Comparison of ENCODE assay signal across 10 cellular contexts in genomic region chr10:119466655-119467054, GRCh38.
DNase-seq lines count a peak whose midpoint lies in the region; ATAC-seq, FAIRE-seq and TF ChIP-seq lines count a peak whose summit lies in the region.
"Had no signal": no experiment of that assay in that cellular context is flagged by ENCODE, and none has a peak within 500 bp of the region (broad histone marks: within the 10 kb centered on the region; RNA-seq: fewer than 3 reads in every experiment).

No MANE protein-coding gene starts in this region.

- ATAC-seq in HG02588 (IDR thresholded peaks at IDR 0.05; ENCODE audit: unreplicated experiment) (peak; percentile 64), GM21737 (IDR thresholded peaks at IDR 0.05; ENCODE audit: unreplicated experiment) (no peak), HG02885 (IDR thresholded peaks at IDR 0.05; ENCODE audit: poor library complexity, unreplicated experiment) (no peak)

- no peak for FAIRE-seq in kidney (lab: Jason Lieb, UNC)

- H3K27ac ChIP-seq in CD4-positive, alpha-beta memory T cell (ENCODE audit: low read depth, low read length): no peak overlapping the region
- no peak overlapping the region for H3K27ac ChIP-seq in kidney (ENCODE audit: low read depth in 2 of 2, low read length in 2 of 2)
- H3K27ac ChIP-seq: parathyroid adenoma had no signal

- H3K4me3 Mint-ChIP-seq in CD4-positive, alpha-beta memory T cell: peak overlapping the region in 3 of 8 donors; percentile 22 to 53 (median 30)
- no peak overlapping the region for H3K4me3 Mint-ChIP-seq in activated CD4-positive, alpha-beta memory T cell treated with anti-CD3 and anti-CD28 coated beads, Interleukin-2, amount 10 ng/mL, durations not matched to agents 7 days and 5 days

- peaks cover 13% of the 10 kb centered on the region for H3K4me1 ChIP-seq in CD4-positive, alpha-beta memory T cell (ENCODE audit: insufficient read depth, low read length)
- H3K4me1 ChIP-seq in kidney (ENCODE audit: control insufficient read depth in 1 of 2, insufficient read depth in 1 of 2, low read depth in 1 of 2, low read length in 2 of 2): peaks cover 7 to 10% of the 10 kb centered on the region in 2 donors
- H3K4me1 ChIP-seq: parathyroid adenoma had no signal

- peak; percentile 24 to 61 (median 29) for DNase-seq in CD4-positive, alpha-beta memory T cell
- DNase-seq in activated CD4-positive, alpha-beta memory T cell treated with anti-CD3 and anti-CD28 coated beads, Interleukin-2, amount 10 ng/mL, durations not matched to agents 7 days and 5 days: peak; percentile 72
- DNase-seq in kidney (peak; percentile 76), NCI-H2081 treated with DMSO at 0.1 percent for 48 hours (lab: John Stamatoyannopoulos, UW) (no peak), NCI-H345 treated with DMSO at 0.1 percent for 48 hours (lab: John Stamatoyannopoulos, UW; ENCODE audit: unreplicated experiment) (no peak)
- DNase-seq: DMS 273 treated with DMSO at 0.1 percent for 48 hours had no signal

- CTCF ChIA-PET in CD4-positive, alpha-beta memory T cell (lab: Charles Lee; ENCODE audit: partially characterized antibody): interaction anchor here (0.6 to 1.6 kb wide), 5 partner anchors 21 to 180 kb away, joined by 3 to 5 read pairs (median 4); no protein-coding TSS in a partner anchor
- CTCF ChIA-PET in activated CD4-positive, alpha-beta memory T cell treated with anti-CD3 and anti-CD28 coated beads, Interleukin-2, amount 10 ng/mL, durations not matched to agents 7 days and 5 days (lab: Charles Lee): interaction anchor here (1.1 to 1.3 kb wide), 3 partner anchors 22 to 260 kb away, joined by 3 to 4 read pairs (median 3); partner anchors contain the start of gene RGS10

- no peak for TF ChIP-seq CTCF in kidney (IDR thresholded peaks at IDR 0.05; ENCODE audit: borderline replicate concordance, extremely low read depth, insufficient read depth)

- no peaks in the 10 kb centered on the region for H3K36me3 ChIP-seq in CD4-positive, alpha-beta memory T cell (ENCODE audit: insufficient read depth, low read length)
- no peaks in the 10 kb centered on the region for H3K36me3 ChIP-seq in kidney (ENCODE audit: control insufficient read depth in 1 of 2, insufficient read depth in 2 of 2, low read length in 2 of 2)

- H3K27me3 ChIP-seq in CD4-positive, alpha-beta memory T cell (ENCODE audit: insufficient read depth, low read length): no peaks in the 10 kb centered on the region

- intact Hi-C loops in CD4-positive, alpha-beta memory T cell (cut with micrococcal nuclease): no loop called here
- intact Hi-C loops in kidney (cut with DNase I): no loop called here

- peak overlapping the region in 3 of 7 donors; percentile 51 to 62 (median 52) for H3K27ac Mint-ChIP-seq in CD4-positive, alpha-beta memory T cell
- H3K27ac Mint-ChIP-seq in activated CD4-positive, alpha-beta memory T cell treated with anti-CD3 and anti-CD28 coated beads, Interleukin-2, amount 10 ng/mL, durations not matched to agents 7 days and 5 days: peak overlapping the region; percentile 58

- H3K9ac ChIP-seq in kidney (ENCODE audit: low read length in 2 of 2): no peak overlapping the region
- H3K9ac ChIP-seq: parathyroid adenoma had no signal

- H3K9me3 Mint-ChIP-seq in CD4-positive, alpha-beta memory T cell: peaks cover 0 to 12% (median 5%) of the 10 kb centered on the region in 8 donors
- H3K9me3 Mint-ChIP-seq in activated CD4-positive, alpha-beta memory T cell treated with anti-CD3 and anti-CD28 coated beads, Interleukin-2, amount 10 ng/mL, durations not matched to agents 7 days and 5 days: peaks cover 6% of the 10 kb centered on the region

- H3K9me3 ChIP-seq in CD4-positive, alpha-beta memory T cell (ENCODE audit: control insufficient read depth in 1 of 2, low read length in 2 of 2): no peaks in the 10 kb centered on the region
- H3K9me3 ChIP-seq in kidney (ENCODE audit: control insufficient read depth in 1 of 2, low read length in 2 of 2): no peaks in the 10 kb centered on the region

- no peaks in the 10 kb centered on the region for H3K27me3 Mint-ChIP-seq in CD4-positive, alpha-beta memory T cell
- peaks cover 15% of the 10 kb centered on the region for H3K27me3 Mint-ChIP-seq in activated CD4-positive, alpha-beta memory T cell treated with anti-CD3 and anti-CD28 coated beads, Interleukin-2, amount 10 ng/mL, durations not matched to agents 7 days and 5 days

- peaks cover 8 to 29% (median 17%) of the 10 kb centered on the region in 4 donors for H3K4me1 Mint-ChIP-seq in CD4-positive, alpha-beta memory T cell
- peaks cover 35% of the 10 kb centered on the region for H3K4me1 Mint-ChIP-seq in activated CD4-positive, alpha-beta memory T cell treated with anti-CD3 and anti-CD28 coated beads, Interleukin-2, amount 10 ng/mL, durations not matched to agents 7 days and 5 days

- peaks cover 0 to 4% of the 10 kb centered on the region in 2 donors for H3K36me3 Mint-ChIP-seq in CD4-positive, alpha-beta memory T cell
- H3K36me3 Mint-ChIP-seq in activated CD4-positive, alpha-beta memory T cell treated with anti-CD3 and anti-CD28 coated beads, Interleukin-2, amount 10 ng/mL, durations not matched to agents 7 days and 5 days (ENCODE audit: low read depth): peaks cover 12% of the 10 kb centered on the region

- POLR2A ChIA-PET in CD4-positive, alpha-beta memory T cell (lab: Charles Lee; ENCODE audit: partially characterized antibody): interaction anchor here (1.1 kb wide), 1 partner anchor 36 kb away, joined by 3 read pairs; no protein-coding TSS in a partner anchor
- POLR2A ChIA-PET in activated CD4-positive, alpha-beta memory T cell treated with anti-CD3 and anti-CD28 coated beads, Interleukin-2, amount 10 ng/mL, durations not matched to agents 7 days and 5 days (lab: Charles Lee): interaction anchor here (0.9 to 1.2 kb wide), 4 partner anchors 12 to 260 kb away, joined by 3 to 4 read pairs (median 3); partner anchors contain the start of genes GRK5 and RGS10

- H3K4me3 ChIP-seq in CD4-positive, alpha-beta memory T cell (ENCODE audit: low read length in 2 of 2): no peak overlapping the region
- no peak overlapping the region for H3K4me3 ChIP-seq in kidney (ENCODE audit: low read length in 2 of 2)

Comparison
In these comparisons a context has a peak if more than half of its experiments do, and no peak if none do; other contexts are left out.
1. DNase-seq: peak in CD4-positive, alpha-beta memory T cell (5 of 5), activated CD4-positive, alpha-beta memory T cell treated with anti-CD3 and anti-CD28 coated beads, Interleukin-2, amount 10 ng/mL, durations not matched to agents 7 days and 5 days (single experiment) and kidney (single experiment); none in NCI-H2081 treated with DMSO at 0.1 percent for 48 hours (single experiment) and NCI-H345 treated with DMSO at 0.1 percent for 48 hours (single experiment).